In genomic region chr1:26278835-26279597, GRCh38 we compare ENCODE assay signal across 8 cellular contexts. TPM values are rescaled to one million over a fixed set of nuclear protein-coding genes. Genes with fewer than 3 reads are reported as not detected.
DNase-seq lines count a peak whose midpoint lies in the region; ATAC-seq and TF ChIP-seq lines count a peak whose summit lies in the region.

No MANE protein-coding gene starts in this region.

- TF ChIP-seq POLR2A in esophagus muscularis mucosa (IDR thresholded peaks at IDR 0.05; ENCODE audit: low read depth), result no peak

- peak overlapping the region; percentile 89 to 98 (median 94) for H3K27ac ChIP-seq in esophagus muscularis mucosa (replicated peaks in 1 of 4)

- H3K27ac Mint-ChIP-seq in neural crest cell (ENCODE audit: unreplicated experiment), result peak overlapping the region; percentile 76

- H3K36me3 Mint-ChIP-seq in neural crest cell (ENCODE audit: low read depth), result peaks cover 14% of the 10 kb centered on the region

- H3K4me1 Mint-ChIP-seq in neural crest cell, result peaks cover 43% of the 10 kb centered on the region

- H3K27me3 ChIP-seq in esophagus muscularis mucosa, result no peaks in the 10 kb centered on the region

- peak; percentile 46 for DNase-seq in COLO829 (ENCODE audit: low spot score)
- DNase-seq in KG1 (lab: John Stamatoyannopoulos, UW), result peak; percentile 24
- DNase-seq in activated CD4-positive, alpha-beta T cell treated with anti-CD3 and anti-CD28 coated beads for 48 hours, result peak; percentile 67
- no peak for DNase-seq in esophagus muscularis mucosa (ENCODE audit: extremely low spot score)
- DNase-seq in neural crest cell (ENCODE audit: low read depth, low spot score), result no peak
- DNase-seq in left lobe of liver (ENCODE audit: low spot score), result no peak
- no peak for DNase-seq in NCI-H748 treated with DMSO at 0.1 percent for 48 hours (lab: John Stamatoyannopoulos, UW)

- intact Hi-C loops in esophagus muscularis mucosa (cut with DNase I), result no loop called here

- H3K4me3 Mint-ChIP-seq in neural crest cell, result peak overlapping the region; percentile 92

- no peaks in the 10 kb centered on the region for H3K9me3 ChIP-seq in esophagus muscularis mucosa

- ATAC-seq in left lobe of liver (no peak), HG03196 (IDR thresholded peaks at IDR 0.05; ENCODE audit: unreplicated experiment) (no peak)

- TF ChIP-seq CTCF in esophagus muscularis mucosa (IDR thresholded peaks at IDR 0.05) (no peak), neural crest cell (conservative IDR thresholded peaks at IDR 0.05) (no peak)

- 50% methylated on average over 5 of the region's 9 CpGs for WGBS in esophagus muscularis mucosa

- no peak for TF ChIP-seq EP300 in esophagus muscularis mucosa (IDR thresholded peaks at IDR 0.05)

- H3K27me3 Mint-ChIP-seq in neural crest cell (ENCODE audit: low read depth), result peaks cover 5% of the 10 kb centered on the region

- H3K36me3 ChIP-seq in esophagus muscularis mucosa, result peaks cover 0 to 65% (median 11%) of the 10 kb centered on the region in 4 donors

- peak overlapping the region; percentile 77 to 98 (median 89) for H3K4me3 ChIP-seq in esophagus muscularis mucosa

- peaks cover 68 to 86% (median 76%) of the 10 kb centered on the region in 4 donors for H3K4me1 ChIP-seq in esophagus muscularis mucosa

- no peaks in the 10 kb centered on the region for H3K9me3 Mint-ChIP-seq in neural crest cell

RNA-seq across cellular contexts. Expression of gene SH3BGRL3, which starts 0.9 kb away (rescaled TPM):
- total RNA-seq in esophagus muscularis mucosa (10 to 100 TPM; 52.7 to 81.7 (median 59.8) TPM), neural crest cell (97.9 and 100 TPM in 2 replicates), left lobe of liver (31.5 TPM)

RNA-seq across cellular contexts. Expression of gene UBXN11, which starts 27.4 kb away (rescaled TPM):
- total RNA-seq in esophagus muscularis mucosa (10 to 100 TPM in 2 of 4 donors, 1 to 10 TPM in 2; 7.1 to 13.3 (median 10.1) TPM), neural crest cell (33.5 and 35.5 TPM in 2 replicates), left lobe of liver (7.8 TPM)

RNA-seq across cellular contexts. Expression of gene CD52, which starts 38.7 kb away (rescaled TPM):
- total RNA-seq in esophagus muscularis mucosa (10 to 100 TPM in 1 of 4 donors, 1 to 10 TPM in 2, not detected in 1; 3.8 to 14.0 (median 7.1) TPM), neural crest cell (not detected in 2 replicates), left lobe of liver (3.0 TPM)

RNA-seq across cellular contexts. Expression of gene CEP85, which starts 45.0 kb away (rescaled TPM):
- total RNA-seq in esophagus muscularis mucosa (1 to 10 TPM; 3.0 to 6.3 (median 4.8) TPM), neural crest cell (46.6 and 48.0 TPM in 2 replicates), left lobe of liver (5.5 TPM)

Comparison
In these comparisons a context has a peak if more than half of its experiments do, and no peak if none do; other contexts are left out.
1. DNase-seq: peak in COLO829 (single experiment), KG1 (single experiment) and activated CD4-positive, alpha-beta T cell treated with anti-CD3 and anti-CD28 coated beads for 48 hours (single experiment); none in esophagus muscularis mucosa (single experiment), neural crest cell (single experiment), left lobe of liver (single experiment) and NCI-H748 treated with DMSO at 0.1 percent for 48 hours (single experiment).